22 cellular contexts compared by ENCODE assay signal in the genomic region with DNA sequence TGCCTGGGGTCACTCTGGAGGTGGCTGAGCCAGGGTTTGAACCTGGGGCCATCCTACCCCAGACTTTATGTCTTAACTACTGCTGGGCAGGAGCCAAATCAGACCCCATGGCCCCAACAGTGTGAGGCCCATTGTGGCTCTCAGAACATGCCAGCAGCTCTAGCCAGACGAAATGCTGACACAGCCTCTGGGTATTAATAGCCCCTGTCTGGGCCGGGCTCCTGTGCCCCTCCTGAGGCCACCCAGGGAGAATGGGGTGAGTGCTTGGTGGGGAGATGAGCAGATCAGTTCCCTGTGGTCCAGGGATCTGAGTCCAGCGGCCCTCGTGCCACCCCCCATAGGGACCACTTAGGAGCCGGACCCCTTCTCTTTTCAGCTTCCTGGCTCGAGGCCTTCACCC. TPM values are rescaled to one million over a fixed set of nuclear protein-coding genes. Genes with fewer than 3 reads are reported as not detected.
"Had no signal": no experiment of that assay in that cellular context is flagged by ENCODE, and none has a peak within 500 bp of the region (broad histone marks: within the 10 kb centered on the region; RNA-seq: fewer than 3 reads in every experiment).

No MANE protein-coding gene starts in this region.

- DNase-seq: cerebellar nuclear complex; cortex of kidney; effector memory CD8-positive, alpha-beta T cell; erythroblast; esophagus squamous epithelium; foreskin melanocyte; kidney; left lung; lower lobe of right lung; naive thymus-derived CD8-positive, alpha-beta T cell; nephron progenitor cell; occipital lobe; pancreas; small intestine; stimulated activated CD4-positive, alpha-beta T cell treated with anti-CD3 and anti-CD28 coated beads, Interleukin-15, amount 100 ng/mL, for 24 hours; stimulated activated CD4-positive, alpha-beta T cell treated with anti-CD3 and anti-CD28 coated beads, Interleukin-2, amount 100 ng/mL, for 48 hours; stimulated activated naive B cell treated with anti-CD40 and anti-IgM and Interleukin-4, amounts not matched to agents 10 μg/mL and 1 μg/mL and 100 μg/mL, for 72 hours; upper lobe of right lung; uterus had no signal

- ATAC-seq: effector memory CD8-positive, alpha-beta T cell; left lung; lower lobe of right lung; naive thymus-derived CD8-positive, alpha-beta T cell; pancreas; stimulated activated naive B cell treated with anti-CD40 and anti-IgM and Interleukin-4, amounts not matched to agents 10 μg/mL and 1 μg/mL and 100 μg/mL, for 72 hours; upper lobe of right lung had no signal

- H3K27ac ChIP-seq: esophagus squamous epithelium, hepatocyte, left lung, lower lobe of right lung, pancreas, thoracic aorta, tibial nerve, upper lobe of right lung, uterus had no signal

- H3K4me1 ChIP-seq: pancreas, upper lobe of right lung had no signal

- H3K27me3 ChIP-seq: pancreas, uterus had no signal

- H3K36me3 ChIP-seq: esophagus squamous epithelium, left lung, lower lobe of right lung, pancreas, thoracic aorta, tibial nerve, upper lobe of right lung, uterus had no signal

- H3K79me2 ChIP-seq: hepatocyte had no signal

- H3K4me2 ChIP-seq: hepatocyte had no signal

- H3K4me3 ChIP-seq: esophagus squamous epithelium, hepatocyte, left lung, lower lobe of right lung, pancreas, thoracic aorta, tibial nerve, upper lobe of right lung, uterus had no signal

- H2AFZ ChIP-seq: hepatocyte had no signal

- H3K9me3 ChIP-seq: esophagus squamous epithelium, left lung, lower lobe of right lung, pancreas, thoracic aorta, tibial nerve, upper lobe of right lung, uterus had no signal

RNA-seq across cellular contexts. Expression of a gene that starts 11.1 kb away (rescaled TPM):
- polyA plus RNA-seq: hepatocyte had no signal
